In genomic region chr17:80858301-80859003, GRCh38 we compare ENCODE assay signal across 11 cellular contexts.
DNase-seq lines count a peak whose midpoint lies in the region; ATAC-seq and TF ChIP-seq lines count a peak whose summit lies in the region.
"Had no signal": no experiment of that assay in that cellular context is flagged by ENCODE, and none has a peak within 500 bp of the region (broad histone marks: within the 10 kb centered on the region; RNA-seq: fewer than 3 reads in every experiment).

No MANE protein-coding gene starts in this region.

- H3K4me3 ChIP-seq in heart right ventricle (no peak overlapping the region), adipocyte (ENCODE audit: low read length) (no peak overlapping the region)
- H3K4me3 ChIP-seq: esophagus muscularis mucosa had no signal

- peak overlapping the region; percentile 99 to 100 for H3K27ac Mint-ChIP-seq in natural killer cell treated with Interleukin-12 subunit alpha and Interleukin-12 subunit beta and Interleukin-15 and Interleukin-18, amount 100 ng/mL, for 72 hours
- peak overlapping the region; percentile 79 for H3K27ac Mint-ChIP-seq in type B pancreatic cell

- H3K9ac ChIP-seq in adipocyte (ENCODE audit: low read length): peak overlapping the region; percentile 61

- H3K27me3 ChIP-seq in heart right ventricle: no peaks in the 10 kb centered on the region
- no peaks in the 10 kb centered on the region for H3K27me3 ChIP-seq in adipocyte (replicated peaks; ENCODE audit: control insufficient read depth, insufficient read depth, low read length)
- H3K27me3 ChIP-seq: BE2C, esophagus muscularis mucosa had no signal

- peaks cover 0 to 39% (median 0%) of the 10 kb centered on the region in 9 donors for H3K36me3 ChIP-seq in heart right ventricle
- peaks cover 13% of the 10 kb centered on the region for H3K36me3 ChIP-seq in adipocyte (ENCODE audit: control insufficient read depth, insufficient read depth, low read length, severe bottlenecking)

- TF ChIP-seq CTCF in heart right ventricle (IDR thresholded peaks at IDR 0.05) (no peak), type B pancreatic cell (conservative IDR thresholded peaks at IDR 0.05) (no peak)

- ATAC-seq in left ventricle myocardium superior: no peak
- ATAC-seq in heart right ventricle: no peak
- no peak for ATAC-seq in natural killer cell treated with Interleukin-12 subunit alpha and Interleukin-12 subunit beta and Interleukin-15 and Interleukin-18, amount 100 ng/mL, for 72 hours
- no peak for ATAC-seq in HG03108 (IDR thresholded peaks at IDR 0.05; ENCODE audit: unreplicated experiment)

- H3K4me1 Mint-ChIP-seq in natural killer cell treated with Interleukin-12 subunit alpha and Interleukin-12 subunit beta and Interleukin-15 and Interleukin-18, amount 100 ng/mL, for 72 hours (ENCODE audit: low read depth in 2 of 2): peaks cover 61 to 67% of the 10 kb centered on the region in 2 donors
- peaks cover 14% of the 10 kb centered on the region for H3K4me1 Mint-ChIP-seq in type B pancreatic cell (ENCODE audit: unreplicated experiment)

- H3K4me1 ChIP-seq in heart right ventricle: peaks cover 0 to 39% (median 17%) of the 10 kb centered on the region in 9 donors
- peaks cover 29% of the 10 kb centered on the region for H3K4me1 ChIP-seq in adipocyte (ENCODE audit: control insufficient read depth, insufficient read depth, low read length)

- H3K4me3 Mint-ChIP-seq in natural killer cell treated with Interleukin-12 subunit alpha and Interleukin-12 subunit beta and Interleukin-15 and Interleukin-18, amount 100 ng/mL, for 72 hours: peak overlapping the region; percentile 20
- no peak overlapping the region for H3K4me3 Mint-ChIP-seq in type B pancreatic cell
- H3K4me3 Mint-ChIP-seq: immature natural killer cell had no signal

- no peak overlapping the region for H3K27ac ChIP-seq in heart right ventricle

- WGBS in heart right ventricle, 2 donors: 91% methylated on average over 20 of the region's 20 CpGs

- H3K9me3 Mint-ChIP-seq in natural killer cell treated with Interleukin-12 subunit alpha and Interleukin-12 subunit beta and Interleukin-15 and Interleukin-18, amount 100 ng/mL, for 72 hours: no peaks in the 10 kb centered on the region
- no peaks in the 10 kb centered on the region for H3K9me3 Mint-ChIP-seq in type B pancreatic cell
- H3K9me3 Mint-ChIP-seq: immature natural killer cell had no signal

- DNase-seq in left ventricle myocardium superior (peak; percentile 26), heart right ventricle (no peak), adipocyte (ENCODE audit: low read depth) (no peak), type B pancreatic cell (ENCODE audit: extremely low spot score, unreplicated experiment) (no peak), NCI-H2029 treated with DMSO at 0.1 percent for 48 hours (lab: John Stamatoyannopoulos, UW) (no peak)
- no peak for DNase-seq in natural killer cell treated with Interleukin-12 subunit alpha and Interleukin-12 subunit beta and Interleukin-15 and Interleukin-18, amount 100 ng/mL, for 72 hours (ENCODE audit: low spot score)
- no peak for DNase-seq in stimulated activated CD4-positive, alpha-beta T cell treated with anti-CD3 and anti-CD28 coated beads, Interleukin-12 subunit alpha, Interleukin-12 subunit beta, amount 100 ng/mL, for 4 hours
- DNase-seq: immature natural killer cell had no signal

- no peaks in the 10 kb centered on the region for H3K36me3 Mint-ChIP-seq in natural killer cell treated with Interleukin-12 subunit alpha and Interleukin-12 subunit beta and Interleukin-15 and Interleukin-18, amount 100 ng/mL, for 72 hours
- peaks cover 23% of the 10 kb centered on the region for H3K36me3 Mint-ChIP-seq in type B pancreatic cell

- H3K9me3 ChIP-seq in heart right ventricle (no peaks in the 10 kb centered on the region), adipocyte (ENCODE audit: control insufficient read depth, low read length) (no peaks in the 10 kb centered on the region)
- H3K9me3 ChIP-seq: BE2C, esophagus muscularis mucosa had no signal

- intact Hi-C loops in left ventricle myocardium superior (cut with micrococcal nuclease) (no loop called here), heart right ventricle (cut with DNase I) (no loop called here)

- no peaks in the 10 kb centered on the region for H3K27me3 Mint-ChIP-seq in natural killer cell treated with Interleukin-12 subunit alpha and Interleukin-12 subunit beta and Interleukin-15 and Interleukin-18, amount 100 ng/mL, for 72 hours
- no peaks in the 10 kb centered on the region for H3K27me3 Mint-ChIP-seq in type B pancreatic cell
